In genomic region chr3:50405249-50405648, GRCh38 we compare ENCODE assay signal across 13 cellular contexts. TPM values are rescaled to one million over a fixed set of nuclear protein-coding genes. Genes with fewer than 3 reads are reported as not detected.
DNase-seq lines count a peak whose midpoint lies in the region; ATAC-seq and TF ChIP-seq lines count a peak whose summit lies in the region.
"Had no signal": no experiment of that assay in that cellular context is flagged by ENCODE, and none has a peak within 500 bp of the region (broad histone marks: within the 10 kb centered on the region; RNA-seq: fewer than 3 reads in every experiment).

No MANE protein-coding gene starts in this region.

- H3K9me3 Mint-ChIP-seq in activated CD8-positive, alpha-beta memory T cell treated with anti-CD3 and anti-CD28 coated beads, Interleukin-2, amount 10 ng/mL, durations not matched to agents 7 days and 5 days (ENCODE audit: low read depth), result no peaks in the 10 kb centered on the region
- no peaks in the 10 kb centered on the region for H3K9me3 Mint-ChIP-seq in neural crest cell
- H3K9me3 Mint-ChIP-seq: stimulated activated naive CD8-positive, alpha-beta T cell treated with anti-CD3 and anti-CD28 coated beads, Interleukin-15, Interleukin-2, amounts not matched to agents 100 ng/mL and 50 ng/mL, for 24 hours had no signal

- TF ChIP-seq CTCF in neural crest cell (conservative IDR thresholded peaks at IDR 0.05), result no peak

- ATAC-seq in activated CD8-positive, alpha-beta memory T cell treated with anti-CD3 and anti-CD28 coated beads, Interleukin-2, amount 10 ng/mL, durations not matched to agents 7 days and 5 days, result no peak
- ATAC-seq in GM21825 (IDR thresholded peaks at IDR 0.05; ENCODE audit: unreplicated experiment), result no peak
- no peak for ATAC-seq in GM18517 (IDR thresholded peaks at IDR 0.05; ENCODE audit: unreplicated experiment)

- H3K4me3 Mint-ChIP-seq in activated CD8-positive, alpha-beta memory T cell treated with anti-CD3 and anti-CD28 coated beads, Interleukin-2, amount 10 ng/mL, durations not matched to agents 7 days and 5 days, result no peak overlapping the region
- H3K4me3 Mint-ChIP-seq in neural crest cell, result no peak overlapping the region
- H3K4me3 Mint-ChIP-seq: memory B cell; stimulated activated naive CD8-positive, alpha-beta T cell treated with anti-CD3 and anti-CD28 coated beads, Interleukin-15, Interleukin-2, amounts not matched to agents 100 ng/mL and 50 ng/mL, for 24 hours had no signal

- CTCF ChIA-PET in activated CD8-positive, alpha-beta memory T cell treated with anti-CD3 and anti-CD28 coated beads, Interleukin-2, amount 10 ng/mL, durations not matched to agents 7 days and 5 days (lab: Charles Lee), result no interaction called here

- H3K4me1 Mint-ChIP-seq in activated CD8-positive, alpha-beta memory T cell treated with anti-CD3 and anti-CD28 coated beads, Interleukin-2, amount 10 ng/mL, durations not matched to agents 7 days and 5 days, result no peaks in the 10 kb centered on the region
- H3K4me1 Mint-ChIP-seq in neural crest cell, result peaks cover 5% of the 10 kb centered on the region
- H3K4me1 Mint-ChIP-seq: memory B cell had no signal

- no peak overlapping the region for H3K27ac Mint-ChIP-seq in activated CD8-positive, alpha-beta memory T cell treated with anti-CD3 and anti-CD28 coated beads, Interleukin-2, amount 10 ng/mL, durations not matched to agents 7 days and 5 days
- no peak overlapping the region for H3K27ac Mint-ChIP-seq in neural crest cell (ENCODE audit: unreplicated experiment)
- H3K27ac Mint-ChIP-seq: memory B cell; stimulated activated naive CD8-positive, alpha-beta T cell treated with anti-CD3 and anti-CD28 coated beads, Interleukin-15, Interleukin-2, amounts not matched to agents 100 ng/mL and 50 ng/mL, for 24 hours had no signal

- DNase-seq in activated CD8-positive, alpha-beta memory T cell treated with anti-CD3 and anti-CD28 coated beads, Interleukin-2, amount 10 ng/mL, durations not matched to agents 7 days and 5 days, result peak; percentile 63
- DNase-seq in activated CD8-positive, alpha-beta memory T cell treated with anti-CD3 and anti-CD28 coated beads for 24 hours, result no peak
- DNase-seq in OCI-M1 (lab: John Stamatoyannopoulos, UW), result peak; percentile 14
- peak; percentile 35 for DNase-seq in dermis blood vessel endothelial cell
- DNase-seq in neural crest cell (ENCODE audit: low read depth, low spot score), result peak; percentile 49
- no peak for DNase-seq in NCI-H82 treated with DMSO at 0.1 percent for 48 hours (lab: John Stamatoyannopoulos, UW; ENCODE audit: unreplicated experiment)
- DNase-seq: aorta, GF-D8, T-helper 9 cell had no signal

- no peaks in the 10 kb centered on the region for H3K36me3 Mint-ChIP-seq in activated CD8-positive, alpha-beta memory T cell treated with anti-CD3 and anti-CD28 coated beads, Interleukin-2, amount 10 ng/mL, durations not matched to agents 7 days and 5 days
- no peaks in the 10 kb centered on the region for H3K36me3 Mint-ChIP-seq in neural crest cell (ENCODE audit: low read depth)

- H3K27me3 Mint-ChIP-seq in activated CD8-positive, alpha-beta memory T cell treated with anti-CD3 and anti-CD28 coated beads, Interleukin-2, amount 10 ng/mL, durations not matched to agents 7 days and 5 days, result peaks cover 4% of the 10 kb centered on the region
- H3K27me3 Mint-ChIP-seq in neural crest cell (ENCODE audit: low read depth), result no peaks in the 10 kb centered on the region
- H3K27me3 Mint-ChIP-seq: stimulated activated naive CD8-positive, alpha-beta T cell treated with anti-CD3 and anti-CD28 coated beads, Interleukin-15, Interleukin-2, amounts not matched to agents 100 ng/mL and 50 ng/mL, for 24 hours had no signal

RNA-seq across cellular contexts. Expression of gene TMEM115, which starts 45.9 kb away (rescaled TPM):
- total RNA-seq in activated CD8-positive, alpha-beta memory T cell treated with anti-CD3 and anti-CD28 coated beads, Interleukin-2, amount 10 ng/mL, durations not matched to agents 7 days and 5 days, result 10 to 100 TPM; 19.8 to 23.0 TPM
- total RNA-seq in dermis blood vessel endothelial cell, result 60.3 and 61.6 TPM in 2 replicates
- 37.8 and 39.2 TPM in 2 replicates for total RNA-seq in neural crest cell

RNA-seq across cellular contexts. Expression of gene CYB561D2, which starts 54.6 kb away (rescaled TPM):
- 10 to 100 TPM; 35.1 to 37.7 TPM for total RNA-seq in activated CD8-positive, alpha-beta memory T cell treated with anti-CD3 and anti-CD28 coated beads, Interleukin-2, amount 10 ng/mL, durations not matched to agents 7 days and 5 days
- total RNA-seq in dermis blood vessel endothelial cell, result 26.2 and 30.0 TPM in 2 replicates
- 11.7 and 12.8 TPM in 2 replicates for total RNA-seq in neural crest cell

RNA-seq across cellular contexts. Expression of gene NPRL2, which starts 54.7 kb away (rescaled TPM):
- 10 to 100 TPM; 45.3 to 49.7 TPM for total RNA-seq in activated CD8-positive, alpha-beta memory T cell treated with anti-CD3 and anti-CD28 coated beads, Interleukin-2, amount 10 ng/mL, durations not matched to agents 7 days and 5 days
- total RNA-seq in dermis blood vessel endothelial cell, result 14.0 and 16.8 TPM in 2 replicates
- total RNA-seq in neural crest cell, result 29.7 and 30.6 TPM in 2 replicates

RNA-seq across cellular contexts. Expression of gene ZMYND10, which starts 59.7 kb away (rescaled TPM):
- total RNA-seq in activated CD8-positive, alpha-beta memory T cell treated with anti-CD3 and anti-CD28 coated beads, Interleukin-2, amount 10 ng/mL, durations not matched to agents 7 days and 5 days, result 1 to 10 TPM; 2.4 to 2.9 TPM
- total RNA-seq in dermis blood vessel endothelial cell, result 0.05 TPM in 1 of 2 replicates, not detected in the other
- total RNA-seq in neural crest cell, result 2.3 and 2.5 TPM in 2 replicates

Comparison
In these comparisons a context has a peak if more than half of its experiments do, and no peak if none do; other contexts are left out.
1. DNase-seq: peak in activated CD8-positive, alpha-beta memory T cell treated with anti-CD3 and anti-CD28 coated beads, Interleukin-2, amount 10 ng/mL, durations not matched to agents 7 days and 5 days (single experiment), OCI-M1 (single experiment), dermis blood vessel endothelial cell (single experiment) and neural crest cell (single experiment); none in activated CD8-positive, alpha-beta memory T cell treated with anti-CD3 and anti-CD28 coated beads for 24 hours (single experiment) and NCI-H82 treated with DMSO at 0.1 percent for 48 hours (single experiment).